12 cellular contexts compared by ENCODE assay signal in genomic region chr5:169706758-169707450, GRCh38.
DNase-seq lines count a peak whose midpoint lies in the region; ATAC-seq, FAIRE-seq and TF ChIP-seq lines count a peak whose summit lies in the region.
"Had no signal": no experiment of that assay in that cellular context is flagged by ENCODE, and none has a peak within 500 bp of the region (broad histone marks: within the 10 kb centered on the region; RNA-seq: fewer than 3 reads in every experiment).

No MANE protein-coding gene starts in this region.

- FAIRE-seq in GM12891 (lab: Jason Lieb, UNC) = peak; percentile 45
- FAIRE-seq: keratinocyte had no signal

- ATAC-seq in activated B cell treated with CpG ODN at 0.5 μM for 24 hours (ENCODE audit: low read depth) (no peak), GM21390 (IDR thresholded peaks at IDR 0.05; ENCODE audit: unreplicated experiment) (no peak), HG02610 (IDR thresholded peaks at IDR 0.05; ENCODE audit: unreplicated experiment) (no peak)

- TF ChIP-seq CTCF in activated B cell treated with CpG ODN at 0.5 μM for 24 hours (IDR thresholded peaks at IDR 0.05) = no peak
- TF ChIP-seq CTCF in foreskin fibroblast (IDR thresholded peaks at IDR 0.05; ENCODE audit: low read depth, low read length) = no peak

- in situ Hi-C loops in ACHN (cut with HindIII; ENCODE audit: low pct_ligation_motif_present, low pct_unique_long_range_greater_than_20kb, low sequenced_read_pairs) = no loop called here

- peaks cover 91% of the 10 kb centered on the region for H3K36me3 Mint-ChIP-seq in activated B cell treated with CpG ODN at 0.5 μM for 24 hours (ENCODE audit: low read depth)

- TF ChIP-seq POLR2A in GM12891 (IDR thresholded peaks at IDR 0.05; ENCODE audit: low read depth, low read length) = no peak

- intact Hi-C loops in activated B cell treated with CpG ODN at 0.5 μM for 24 hours (cut with micrococcal nuclease) = loop anchor here (5.0 kb wide), 1 partner anchor 40 kb away; no protein-coding TSS in a partner anchor

- POLR2A ChIA-PET in activated B cell treated with CpG ODN at 0.5 μM for 24 hours (lab: Charles Lee) = interaction anchor here (0.6 kb wide), 1 partner anchor 17 kb away, joined by 3 read pairs; no protein-coding TSS in a partner anchor

- peak overlapping the region; percentile 75 for H3K27ac Mint-ChIP-seq in activated B cell treated with CpG ODN at 0.5 μM for 24 hours

- peak; percentile 88 for DNase-seq in ACHN
- no peak for DNase-seq in GM12891 (ENCODE audit: insufficient read length, low spot score)
- no peak for DNase-seq in activated B cell treated with CpG ODN at 0.5 μM for 24 hours
- DNase-seq in foreskin fibroblast = peak; percentile 88 to 91
- no peak for DNase-seq in inferior parietal cortex (ENCODE audit: extremely low spot score)
- no peak for DNase-seq in occipital lobe (lab: John Stamatoyannopoulos, UW)
- DNase-seq: activated effector memory CD4-positive, alpha-beta T cell treated with Interleukin-2 at 50 U/mL for 16 hours; NCI-H510A had no signal

- CTCF ChIA-PET in activated B cell treated with CpG ODN at 0.5 μM for 24 hours (lab: Charles Lee) = no interaction called here

- no peaks in the 10 kb centered on the region for H3K9me3 Mint-ChIP-seq in activated B cell treated with CpG ODN at 0.5 μM for 24 hours

- H3K27me3 Mint-ChIP-seq in activated B cell treated with CpG ODN at 0.5 μM for 24 hours = no peaks in the 10 kb centered on the region

- H3K4me3 Mint-ChIP-seq in activated B cell treated with CpG ODN at 0.5 μM for 24 hours = no peak overlapping the region

- peaks cover 53% of the 10 kb centered on the region for H3K4me1 Mint-ChIP-seq in activated B cell treated with CpG ODN at 0.5 μM for 24 hours

- H3K4me3 ChIP-seq in foreskin fibroblast (ENCODE audit: low read depth in 1 of 2, low read length in 2 of 2) = no peak overlapping the region
- H3K4me3 ChIP-seq: tibial nerve had no signal

TF ChIP-seq in GM12891, 5 proteins besides CTCF, POLR2A, EP300 and RAD21:
- TF ChIP-seq TAF1 (IDR thresholded peaks at IDR 0.05; ENCODE audit: low read depth, low read length) (no peak), POLR2AphosphoS5 (IDR thresholded peaks at IDR 0.05; ENCODE audit: low read depth, low read length) (no peak)

Comparison
In these comparisons a context has a peak if more than half of its experiments do, and no peak if none do; other contexts are left out.
1. DNase-seq: peak in ACHN (single experiment) and foreskin fibroblast (2 of 2); none in GM12891 (single experiment), activated B cell treated with CpG ODN at 0.5 μM for 24 hours (single experiment), inferior parietal cortex (single experiment) and occipital lobe (single experiment).